10 cellular contexts compared by ENCODE assay signal in the genomic region with DNA sequence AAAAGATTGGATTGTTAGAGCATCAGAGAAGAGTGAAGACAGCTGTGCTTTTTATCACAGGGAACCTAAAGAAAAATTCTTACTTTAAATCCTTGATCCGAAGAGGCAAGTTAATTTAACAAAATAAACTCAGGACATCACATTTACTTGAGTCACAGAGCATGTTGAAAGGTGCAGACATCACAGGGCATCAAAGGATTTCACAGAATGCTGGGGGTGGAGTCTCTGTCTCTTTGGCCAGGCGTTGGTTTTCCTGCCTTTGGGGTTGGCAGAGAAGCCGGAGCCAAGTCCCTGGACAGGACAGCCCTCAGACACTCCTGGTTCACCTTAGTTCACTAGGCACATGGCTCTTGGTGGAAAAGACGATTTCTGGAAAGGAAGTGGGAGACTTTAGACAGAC. TPM values are rescaled to one million over a fixed set of nuclear protein-coding genes. Genes with fewer than 3 reads are reported as not detected.
DNase-seq lines count a peak whose midpoint lies in the region; ATAC-seq, FAIRE-seq and TF ChIP-seq lines count a peak whose summit lies in the region.
"Had no signal": no experiment of that assay in that cellular context is flagged by ENCODE, and none has a peak within 500 bp of the region (broad histone marks: within the 10 kb centered on the region; RNA-seq: fewer than 3 reads in every experiment).

No MANE protein-coding gene starts in this region.

- peak; percentile 9 to 76 (median 71) for ATAC-seq in pancreas
- ATAC-seq in stimulated activated naive B cell treated with anti-CD40 and anti-IgM and Interleukin-4, amounts not matched to agents 10 μg/mL and 1 μg/mL and 100 μg/mL, for 72 hours (replicated peaks): no peak

- H3K4me3 ChIP-seq in BJ (ENCODE audit: low read depth, low read length) (no peak overlapping the region), WI38 (ENCODE audit: low read depth, low read length) (0 out of 2 replicates have a peak overlapping the region, but pooled peaks have one; percentile 10), foreskin fibroblast (ENCODE audit: low read depth in 1 of 2, low read length in 2 of 2) (no peak overlapping the region), pancreas (no peak overlapping the region)

- H3K4me3 Mint-ChIP-seq in stimulated activated naive B cell treated with anti-CD40 and anti-IgM and Interleukin-4, amounts not matched to agents 10 μg/mL and 1 μg/mL and 100 μg/mL, for 72 hours: no peak overlapping the region

- H3K4me1 Mint-ChIP-seq in stimulated activated naive B cell treated with anti-CD40 and anti-IgM and Interleukin-4, amounts not matched to agents 10 μg/mL and 1 μg/mL and 100 μg/mL, for 72 hours: no peaks in the 10 kb centered on the region

- peaks cover 3% of the 10 kb centered on the region in 2 donors for H3K36me3 Mint-ChIP-seq in stimulated activated naive B cell treated with anti-CD40 and anti-IgM and Interleukin-4, amounts not matched to agents 10 μg/mL and 1 μg/mL and 100 μg/mL, for 72 hours

- intact Hi-C loops in pancreas (cut with DNase I): no loop called here

- H3K27me3 ChIP-seq in BJ (ENCODE audit: control insufficient read depth, insufficient read depth, low read length) (no peaks in the 10 kb centered on the region), pancreas (no peaks in the 10 kb centered on the region)

- POLR2A ChIA-PET in BJ (lab: Charles Lee): no interaction called here

- H3K27ac Mint-ChIP-seq in stimulated activated naive B cell treated with anti-CD40 and anti-IgM and Interleukin-4, amounts not matched to agents 10 μg/mL and 1 μg/mL and 100 μg/mL, for 72 hours: no peak overlapping the region

- CTCF ChIA-PET in BJ (lab: Yijun Ruan, JAX): interaction anchor here (0.7 to 2.2 kb wide), 3 partner anchors 10 to 325 kb away, joined by 4 to 5 read pairs (median 4); no protein-coding TSS in a partner anchor

- no peaks in the 10 kb centered on the region; the same call in 1 of the 2 replicates for H3K36me3 ChIP-seq in BJ (ENCODE audit: control insufficient read depth, insufficient read depth, low read length)
- no peaks in the 10 kb centered on the region for H3K36me3 ChIP-seq in pancreas

- no peak for FAIRE-seq in pancreas (lab: Jason Lieb, UNC)
- FAIRE-seq: H54 had no signal

- H3K27ac ChIP-seq in pancreas: peak overlapping the region in 2 of 4 donors; percentile 51 to 57

- no peaks in the 10 kb centered on the region for H3K9me3 ChIP-seq in pancreas

- 34 to 38% methylated on average over 4 of the region's 4 CpGs for WGBS in pancreas, 2 donors

- DNase-seq in BJ (ENCODE audit: low read depth) (peak; percentile 60), foreskin fibroblast (peak; percentile 87 to 93), pancreas (peak in 1 of 6 donors; percentile 27), activated T-cell treated with anti-CD3 and anti-CD28 coated beads for 4 hours (no peak), NCI-H2029 (lab: John Stamatoyannopoulos, UW) (no peak), ureter (ENCODE audit: low spot score) (no peak)
- no peak for DNase-seq in stimulated activated naive B cell treated with anti-CD40 and anti-IgM and Interleukin-4, amounts not matched to agents 10 μg/mL and 1 μg/mL and 100 μg/mL, for 72 hours
- DNase-seq: NCI-H187 had no signal

- H3K9me3 Mint-ChIP-seq in stimulated activated naive B cell treated with anti-CD40 and anti-IgM and Interleukin-4, amounts not matched to agents 10 μg/mL and 1 μg/mL and 100 μg/mL, for 72 hours: peaks cover 9 to 10% of the 10 kb centered on the region in 2 donors

- H3K27me3 Mint-ChIP-seq in stimulated activated naive B cell treated with anti-CD40 and anti-IgM and Interleukin-4, amounts not matched to agents 10 μg/mL and 1 μg/mL and 100 μg/mL, for 72 hours: no peaks in the 10 kb centered on the region

- TF ChIP-seq CTCF in BJ (IDR thresholded peaks at IDR 0.05; ENCODE audit: insufficient read depth, low read depth, low read length): no peak
- TF ChIP-seq CTCF in WI38 (IDR thresholded peaks at IDR 0.05; ENCODE audit: low read depth, low read length): no peak
- TF ChIP-seq CTCF in foreskin fibroblast (IDR thresholded peaks at IDR 0.05; ENCODE audit: low read depth, low read length): no peak
- TF ChIP-seq CTCF in pancreas (IDR thresholded peaks at IDR 0.05): no peak

- H3K4me1 ChIP-seq in pancreas: peaks cover 0 to 6% (median 0%) of the 10 kb centered on the region in 3 donors

RNA-seq across cellular contexts. Expression of a gene that starts 56.3 kb away (rescaled TPM):
- polyA plus RNA-seq in BJ (2011; rRNA removed) (3.2 and 3.6 TPM in 2 replicates), pancreas (1 to 10 TPM; 2.5 to 3.5 TPM)
- 7.8 and 8.6 TPM in 2 replicates for polyA minus RNA-seq in BJ (2011; rRNA and poly(A)+ RNA removed)
- total RNA-seq in pancreas (1 to 10 TPM; 1.1 to 2.9 (median 1.6) TPM), ureter (8.0 TPM)

Comparison
In these comparisons a context has a peak if more than half of its experiments do, and no peak if none do; other contexts are left out.
1. DNase-seq: peak in BJ (single experiment) and foreskin fibroblast (2 of 2); none in activated T-cell treated with anti-CD3 and anti-CD28 coated beads for 4 hours (single experiment), NCI-H2029 (single experiment), stimulated activated naive B cell treated with anti-CD40 and anti-IgM and Interleukin-4, amounts not matched to agents 10 μg/mL and 1 μg/mL and 100 μg/mL, for 72 hours (single experiment) and ureter (single experiment).
2. ATAC-seq: peak in pancreas (4 of 4); none in stimulated activated naive B cell treated with anti-CD40 and anti-IgM and Interleukin-4, amounts not matched to agents 10 μg/mL and 1 μg/mL and 100 μg/mL, for 72 hours (0 of 2).